ENCODE assay signal across 15 cellular contexts in genomic region chrX:17470136-17470535, GRCh38.
"Had no signal": no experiment of that assay in that cellular context is flagged by ENCODE, and none has a peak within 500 bp of the region (broad histone marks: within the 10 kb centered on the region; RNA-seq: fewer than 3 reads in every experiment).

No MANE protein-coding gene starts in this region.

- ATAC-seq: activated CD8-positive, alpha-beta T cell treated with anti-CD3 and anti-CD28 coated beads for 36 hours; left cardiac atrium had no signal

- H3K4me1 ChIP-seq: colonic mucosa, parathyroid adenoma had no signal

- FAIRE-seq: urothelium cell line had no signal

- H3K36me3 ChIP-seq: colonic mucosa had no signal

- H3K27me3 ChIP-seq: colonic mucosa had no signal

- H3K4me3 ChIP-seq: colonic mucosa, lung had no signal

- H3K9me3 ChIP-seq: colonic mucosa had no signal

- DNase-seq: activated CD4-positive, alpha-beta T cell treated with anti-CD3 and anti-CD28 coated beads for 4 hours; activated CD8-positive, alpha-beta memory T cell treated with anti-CD3 and anti-CD28 coated beads, Interleukin-2, amount 50 U/mL, for 4 hours; activated CD8-positive, alpha-beta T cell treated with anti-CD3 and anti-CD28 coated beads for 36 hours; activated naive CD8-positive, alpha-beta T cell treated with anti-CD3 and anti-CD28 coated beads, Interleukin-2, amount 10 ng/mL, durations not matched to agents 7 days and 5 days; aorta; colonic mucosa; effector CD8-positive, alpha-beta T cell; glutamatergic neuron; left cardiac atrium; naive B cell; retina had no signal

- H3K79me2 ChIP-seq: parathyroid adenoma had no signal

- H3K9ac ChIP-seq: parathyroid adenoma had no signal

- H2AFZ ChIP-seq: parathyroid adenoma had no signal

- H3K27ac ChIP-seq: colonic mucosa, epithelial cell of prostate, parathyroid adenoma had no signal
